Comparison of ENCODE assay signal across 8 cellular contexts in genomic region chr6:39812853-39813533, GRCh38. TPM values are rescaled to one million over a fixed set of nuclear protein-coding genes. Genes with fewer than 3 reads are reported as not detected.
DNase-seq lines count a peak whose midpoint lies in the region; ATAC-seq, FAIRE-seq and TF ChIP-seq lines count a peak whose summit lies in the region.

No MANE protein-coding gene starts in this region.

- no peak overlapping the region for H3K9ac ChIP-seq in fibroblast of lung (ENCODE audit: insufficient read depth, low read length)

- H3K36me3 ChIP-seq in fibroblast of lung (ENCODE audit: control insufficient read depth, insufficient read depth, low read length) (no peaks in the 10 kb centered on the region), spleen (no peaks in the 10 kb centered on the region)

- H3K27ac ChIP-seq in fibroblast of lung (ENCODE audit: insufficient read depth, low read length) (peak overlapping the region; percentile 12), spleen (peak overlapping the region in 5 of 8 donors; percentile 42 to 94 (median 65))

- no peaks in the 10 kb centered on the region for H3K27me3 ChIP-seq in fibroblast of lung (ENCODE audit: control insufficient read depth, insufficient read depth, low read length)
- peaks cover 0 to 18% (median 0%) of the 10 kb centered on the region in 7 donors for H3K27me3 ChIP-seq in spleen (replicated peaks in 1 of 7)

- TF ChIP-seq CTCF in AG09309 (IDR thresholded peaks at IDR 0.05; ENCODE audit: control insufficient read depth, insufficient read depth, low read depth, low read length, missing control alignments) (peak; percentile 27), fibroblast of lung (conservative IDR thresholded peaks at IDR 0.05 in 1 of 2, IDR thresholded peaks at IDR 0.05 in 1 of 2; ENCODE audit: low read depth in 1 of 2, low read length in 2 of 2) (peak; percentile 28 to 35), spleen (IDR thresholded peaks at IDR 0.05 in 8 of 11, conservative IDR thresholded peaks at IDR 0.05 in 3 of 11) (peak in 1 of 11 experiments; percentile 25), D721Med (IDR thresholded peaks at IDR 0.05; ENCODE audit: insufficient read depth, missing control alignments) (no peak)

- peaks cover 18 to 54% of the 10 kb centered on the region in 2 donors for H3K27me3 Mint-ChIP-seq in natural killer cell treated with Interleukin-12 subunit alpha and Interleukin-12 subunit beta and Interleukin-15 and Interleukin-18, amount 100 ng/mL, for 72 hours

- DNase-seq in AG09309 (ENCODE audit: low read depth) (peak; percentile 79), HS-5 (ENCODE audit: low read depth) (peak; percentile 41), fibroblast of lung (ENCODE audit: low read depth in 2 of 2) (peak; percentile 75 to 93), spleen (no peak), D721Med (ENCODE audit: insufficient read length, low spot score) (no peak)
- DNase-seq in natural killer cell treated with Interleukin-12 subunit alpha and Interleukin-12 subunit beta and Interleukin-15 and Interleukin-18, amount 100 ng/mL, for 72 hours (ENCODE audit: low spot score), result no peak
- no peak for DNase-seq in stimulated activated CD4-positive, alpha-beta T cell treated with anti-CD3 and anti-CD28 coated beads, Interleukin-4, amount 100 ng/mL, for 1 hour

- no peak overlapping the region for H3K27ac Mint-ChIP-seq in natural killer cell treated with Interleukin-12 subunit alpha and Interleukin-12 subunit beta and Interleukin-15 and Interleukin-18, amount 100 ng/mL, for 72 hours

- no peaks in the 10 kb centered on the region for H3K4me1 Mint-ChIP-seq in natural killer cell treated with Interleukin-12 subunit alpha and Interleukin-12 subunit beta and Interleukin-15 and Interleukin-18, amount 100 ng/mL, for 72 hours (ENCODE audit: low read depth in 2 of 2)

- WGBS in spleen, 5 donors, result 28 to 37% (median 31%) methylated on average over 8 to 9 of the region's 9 CpGs

- peak overlapping the region; percentile 28 for H2AFZ ChIP-seq in fibroblast of lung (ENCODE audit: low read length)

- no peak overlapping the region for H3K4me3 Mint-ChIP-seq in natural killer cell treated with Interleukin-12 subunit alpha and Interleukin-12 subunit beta and Interleukin-15 and Interleukin-18, amount 100 ng/mL, for 72 hours

- ATAC-seq in GM19455 (IDR thresholded peaks at IDR 0.05; ENCODE audit: unreplicated experiment), result peak; percentile 69
- no peak for ATAC-seq in natural killer cell treated with Interleukin-12 subunit alpha and Interleukin-12 subunit beta and Interleukin-15 and Interleukin-18, amount 100 ng/mL, for 72 hours

- no peaks in the 10 kb centered on the region for H3K79me2 ChIP-seq in fibroblast of lung (ENCODE audit: control insufficient read depth, insufficient read depth, low read length)

- no peaks in the 10 kb centered on the region for H3K36me3 Mint-ChIP-seq in natural killer cell treated with Interleukin-12 subunit alpha and Interleukin-12 subunit beta and Interleukin-15 and Interleukin-18, amount 100 ng/mL, for 72 hours

- no peak for TF ChIP-seq POLR2A in spleen (IDR thresholded peaks at IDR 0.05)

- H3K4me3 ChIP-seq in AG09309 (ENCODE audit: control insufficient read depth, low read depth, low read length) (no peak overlapping the region), fibroblast of lung (replicated peaks in 1 of 4; ENCODE audit: control extremely low read depth in 1 of 4, insufficient read depth in 1 of 4, low read depth in 3 of 4, low read length in 4 of 4) (peak overlapping the region in 1 of 4 experiments; percentile 8), spleen (no peak overlapping the region)

- no peaks in the 10 kb centered on the region for H3K9me3 Mint-ChIP-seq in natural killer cell treated with Interleukin-12 subunit alpha and Interleukin-12 subunit beta and Interleukin-15 and Interleukin-18, amount 100 ng/mL, for 72 hours

- intact Hi-C loops in spleen (cut with DNase I; ENCODE audit: low total_unique reads), result no loop called here

- H3K4me1 ChIP-seq in fibroblast of lung (ENCODE audit: control insufficient read depth, extremely low read depth, insufficient read depth, low read length) (peaks cover 11% of the 10 kb centered on the region), spleen (peaks cover 0 to 78% (median 14%) of the 10 kb centered on the region in 6 donors)

- no peak for FAIRE-seq in D721Med (lab: Jason Lieb, UNC)

- H3K4me2 ChIP-seq in fibroblast of lung (ENCODE audit: extremely low read depth, insufficient read depth, low read length), result peak overlapping the region; percentile 29

- no peaks in the 10 kb centered on the region for H3K9me3 ChIP-seq in fibroblast of lung (ENCODE audit: control insufficient read depth, insufficient read depth, low read depth, low read length)
- no peaks in the 10 kb centered on the region for H3K9me3 ChIP-seq in spleen

- H4K20me1 ChIP-seq in fibroblast of lung (ENCODE audit: control insufficient read depth, extremely low read depth, insufficient read depth, low read length), result no peaks in the 10 kb centered on the region

RNA-seq across cellular contexts. Expression of gene DAAM2, which starts 20.8 kb away (rescaled TPM):
- total RNA-seq in fibroblast of lung, result 25.9 and 41.5 TPM in 2 replicates
- 13.0 and 48.2 TPM in 2 replicates for polyA plus RNA-seq in fibroblast of lung
- polyA plus RNA-seq in fibroblast of lung (2012), result 9.8 and 49.7 TPM in 2 replicates
- 22.9 and 129 TPM in 2 replicates for polyA minus RNA-seq in fibroblast of lung (ENCODE audit: low replicate concordance)
- 100 to 1,000 TPM in 3 of 7 donors, 10 to 100 TPM in 4; 26.0 to 115 (median 95.1) TPM for total RNA-seq in spleen
- polyA plus RNA-seq in spleen, result 10 to 100 TPM in 1 of 3 donors, 1 to 10 TPM in 2; 6.0 to 24.5 (median 7.3) TPM
- total RNA-seq in natural killer cell treated with Interleukin-12 subunit alpha and Interleukin-12 subunit beta and Interleukin-15 and Interleukin-18, amount 100 ng/mL, for 72 hours, result not detected

Comparison
In these comparisons a context has a peak if more than half of its experiments do, and no peak if none do; other contexts are left out.
1. DNase-seq: peak in AG09309 (single experiment), HS-5 (single experiment) and fibroblast of lung (2 of 2); none in spleen (single experiment), D721Med (single experiment), natural killer cell treated with Interleukin-12 subunit alpha and Interleukin-12 subunit beta and Interleukin-15 and Interleukin-18, amount 100 ng/mL, for 72 hours (single experiment) and stimulated activated CD4-positive, alpha-beta T cell treated with anti-CD3 and anti-CD28 coated beads, Interleukin-4, amount 100 ng/mL, for 1 hour (single experiment).
2. RNA of gene DAAM2, which starts 20.8 kb away (total RNA-seq): 26.0 to 115 TPM in spleen and 25.9 to 41.5 TPM in fibroblast of lung; not detected in natural killer cell treated with Interleukin-12 subunit alpha and Interleukin-12 subunit beta and Interleukin-15 and Interleukin-18, amount 100 ng/mL, for 72 hours; every median in the first group is over 10 times any median in the second.